ENCODE assay signal across 11 cellular contexts in the genomic region with DNA sequence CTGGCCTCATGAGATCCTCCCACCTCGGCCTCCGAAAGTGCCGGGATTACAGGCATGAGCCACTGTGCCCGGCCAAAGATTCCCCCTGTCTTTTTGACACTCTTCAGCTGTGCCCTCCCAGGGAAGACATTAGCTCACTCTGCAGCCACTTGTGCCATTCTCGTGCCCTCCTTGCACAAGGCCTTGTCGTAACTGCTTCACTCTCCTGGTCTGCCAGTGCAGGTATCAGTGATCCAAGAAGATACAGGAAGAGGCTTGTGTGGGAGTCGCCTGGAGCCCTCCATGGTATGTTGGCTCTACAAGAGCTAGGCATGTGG. TPM values are rescaled to one million over a fixed set of nuclear protein-coding genes. Genes with fewer than 3 reads are reported as not detected.
DNase-seq lines count a peak whose midpoint lies in the region; ATAC-seq, FAIRE-seq and TF ChIP-seq lines count a peak whose summit lies in the region.
"Had no signal": no experiment of that assay in that cellular context is flagged by ENCODE, and none has a peak within 500 bp of the region (broad histone marks: within the 10 kb centered on the region; RNA-seq: fewer than 3 reads in every experiment).

No MANE protein-coding gene starts in this region.

- no peak overlapping the region for H2BK15ac ChIP-seq in H1 (ENCODE audit: low read length)

- intact Hi-C loops in natural killer cell (cut with micrococcal nuclease): no loop called here

- H2BK12ac ChIP-seq in H1 (ENCODE audit: low read depth, low read length): no peak overlapping the region

- H3K27ac ChIP-seq in H1 (ENCODE audit: low read depth, low read length): 0 out of 2 replicates have a peak overlapping the region, but pooled peaks have one; percentile 5
- H3K27ac ChIP-seq in neutrophil: peak overlapping the region; percentile 73

- POLR2A ChIA-PET in H1 (lab: Charles Lee; ENCODE audit: partially characterized antibody): interaction anchor here (0.7 to 2.7 kb wide), 8 partner anchors 9 to 69 kb away, joined by 3 to 11 read pairs (median 4); no protein-coding TSS in a partner anchor

- H3K23me2 ChIP-seq in H1 (ENCODE audit: low read depth, low read length): peaks cover 2% of the 10 kb centered on the region; the same call in 1 of the 2 replicates

- H4K8ac ChIP-seq in H1 (ENCODE audit: extremely low read depth, insufficient read depth, low read length): peak overlapping the region; percentile 42; the same call in 1 of the 2 replicates

- TF ChIP-seq POLR2A in H1 (IDR thresholded peaks at IDR 0.05; ENCODE audit: control extremely low read depth in 1 of 2, low read depth in 2 of 2, low read length in 2 of 2): no peak

- peak overlapping the region; percentile 48 for H3K4me3 Mint-ChIP-seq in natural killer cell treated with Interleukin-12 subunit alpha and Interleukin-12 subunit beta and Interleukin-15 and Interleukin-18, amount 100 ng/mL, for 72 hours
- no peak overlapping the region for H3K4me3 Mint-ChIP-seq in natural killer cell

- no peak for ATAC-seq in natural killer cell treated with Interleukin-12 subunit alpha and Interleukin-12 subunit beta and Interleukin-15 and Interleukin-18, amount 100 ng/mL, for 72 hours
- ATAC-seq in natural killer cell (no peak), HG03108 (IDR thresholded peaks at IDR 0.05; ENCODE audit: unreplicated experiment) (no peak), omental fat pad (ENCODE audit: low FRiP score) (no peak)

- H3K4me2 ChIP-seq in H1 (ENCODE audit: insufficient read depth in 1 of 2, low read depth in 2 of 2, low read length in 2 of 2): peak overlapping the region in 1 of 2 experiments; percentile 29; a peak in 1 of 4 replicates

- TF ChIP-seq EP300 in H1 (IDR thresholded peaks at IDR 0.05; ENCODE audit: borderline replicate concordance in 1 of 2, low read depth in 2 of 2, low read length in 2 of 2): no peak

- H3K36me3 Mint-ChIP-seq in natural killer cell treated with Interleukin-12 subunit alpha and Interleukin-12 subunit beta and Interleukin-15 and Interleukin-18, amount 100 ng/mL, for 72 hours: no peaks in the 10 kb centered on the region
- no peaks in the 10 kb centered on the region for H3K36me3 Mint-ChIP-seq in natural killer cell

- no peaks in the 10 kb centered on the region for H4K20me1 ChIP-seq in H1 (replicated peaks in 1 of 2; ENCODE audit: control insufficient read depth in 1 of 2, insufficient read depth in 2 of 2, low read length in 2 of 2)

- WGBS in H1 (ENCODE audit: extremely low coverage in 1 of 2, insufficient coverage in 1 of 2, insufficient read length in 1 of 2, insufficient replicate concordance in 2 of 2, low coverage in 1 of 2, low lambda C conversion rate in 2 of 2, missing lambda C conversion rate in 1 of 2), 2 experiments: 82% methylated on average over 7 of the region's 7 CpGs; no CpG with 5 or more reads in 1 of the 2 experiments

- H3K56ac ChIP-seq in H1 (replicated peaks; ENCODE audit: insufficient read length, low read depth, low read length): no peak overlapping the region

- H3K4ac ChIP-seq in H1 (replicated peaks; ENCODE audit: insufficient read length, low read depth, low read length): no peak overlapping the region

- H2BK120ac ChIP-seq in H1 (replicated peaks; ENCODE audit: low read depth, low read length): no peak overlapping the region

- H3K23ac ChIP-seq in H1 (ENCODE audit: insufficient read length): no peak overlapping the region

- no peak overlapping the region for H4K5ac ChIP-seq in H1 (ENCODE audit: insufficient read length, low read depth, low read length)

- H3K4me3 ChIP-seq in H1 (ENCODE audit: extremely low read depth in 1 of 4, insufficient read depth in 2 of 4, low read depth in 3 of 4, low read length in 4 of 4) (no peak overlapping the region), neutrophil (ENCODE audit: low read depth in 1 of 2, low read length in 1 of 2) (no peak overlapping the region)
- H3K4me3 ChIP-seq: SJSA1 had no signal

- H3K27me3 ChIP-seq in H1 (replicated peaks in 1 of 4; ENCODE audit: control insufficient read depth in 3 of 4, extremely low read depth in 1 of 4, insufficient read depth in 3 of 4, low read length in 3 of 4): no peaks in the 10 kb centered on the region
- no peaks in the 10 kb centered on the region for H3K27me3 ChIP-seq in neutrophil
- H3K27me3 ChIP-seq: SJSA1 had no signal

- H3K36me3 ChIP-seq in H1 (ENCODE audit: control insufficient read depth in 2 of 4, insufficient read depth in 4 of 4, low read length in 3 of 4): no peaks in the 10 kb centered on the region
- H3K36me3 ChIP-seq in neutrophil: no peaks in the 10 kb centered on the region
- H3K36me3 ChIP-seq: SJSA1 had no signal

- peaks cover 12% of the 10 kb centered on the region in 2 donors for H3K4me1 Mint-ChIP-seq in natural killer cell treated with Interleukin-12 subunit alpha and Interleukin-12 subunit beta and Interleukin-15 and Interleukin-18, amount 100 ng/mL, for 72 hours (ENCODE audit: low read depth in 2 of 2)
- peaks cover 11% of the 10 kb centered on the region in 2 donors for H3K4me1 Mint-ChIP-seq in natural killer cell

- no peak overlapping the region for H3K14ac ChIP-seq in H1 (ENCODE audit: insufficient read length)

- peak overlapping the region; percentile 25 for H4K91ac ChIP-seq in H1 (replicated peaks; ENCODE audit: insufficient read length, low read length)

- no peak overlapping the region for H2BK20ac ChIP-seq in H1 (ENCODE audit: low read length)

- H3K27me3 Mint-ChIP-seq in natural killer cell treated with Interleukin-12 subunit alpha and Interleukin-12 subunit beta and Interleukin-15 and Interleukin-18, amount 100 ng/mL, for 72 hours: no peaks in the 10 kb centered on the region
- no peaks in the 10 kb centered on the region for H3K27me3 Mint-ChIP-seq in natural killer cell (ENCODE audit: low read depth in 2 of 2)
- H3K27me3 Mint-ChIP-seq: CD8-positive, alpha-beta memory T cell had no signal

- H3K4me1 ChIP-seq in H1 (replicated peaks in 1 of 4; ENCODE audit: control insufficient read depth in 3 of 4, insufficient read depth in 4 of 4, low read length in 3 of 4): peaks cover 0 to 10% (median 5%) of the 10 kb centered on the region in 4 experiments; a peak in 6 of 7 replicates
- H3K4me1 ChIP-seq in neutrophil (ENCODE audit: control insufficient read depth in 1 of 2, insufficient read depth in 1 of 2, low read depth in 1 of 2, low read length in 1 of 2): peaks cover 10 to 11% of the 10 kb centered on the region in 2 experiments

- no peak overlapping the region for H2BK5ac ChIP-seq in H1 (ENCODE audit: low read depth, low read length)

- H3K79me1 ChIP-seq in H1 (ENCODE audit: low read depth, low read length): peaks cover 3% of the 10 kb centered on the region; the same call in 1 of the 2 replicates

- peak overlapping the region; percentile 50 to 91 for H3K27ac Mint-ChIP-seq in natural killer cell treated with Interleukin-12 subunit alpha and Interleukin-12 subunit beta and Interleukin-15 and Interleukin-18, amount 100 ng/mL, for 72 hours
- peak overlapping the region in 1 of 2 donors; percentile 88 for H3K27ac Mint-ChIP-seq in natural killer cell

- H3K9ac ChIP-seq in H1 (replicated peaks in 1 of 4; ENCODE audit: extremely low read depth in 1 of 4, low read depth in 3 of 4, low read length in 3 of 4): no peak overlapping the region

- no peak for DNase-seq in natural killer cell treated with Interleukin-12 subunit alpha and Interleukin-12 subunit beta and Interleukin-15 and Interleukin-18, amount 100 ng/mL, for 72 hours (ENCODE audit: low spot score)
- DNase-seq in natural killer cell: no peak
- DNase-seq in H1 (ENCODE audit: low read depth in 1 of 2, low spot score in 2 of 2): no peak
- DNase-seq in hippocampal formation (lab: John Stamatoyannopoulos, UW): no peak
- no peak for DNase-seq in UCSD-AML1 (lab: John Stamatoyannopoulos, UW; ENCODE audit: unreplicated experiment)
- DNase-seq in omental fat pad (ENCODE audit: low spot score): no peak
- DNase-seq: CD8-positive, alpha-beta memory T cell; NCI-H2029 had no signal

- H3K9me3 ChIP-seq in H1 (ENCODE audit: insufficient read depth in 2 of 2, low read depth in 1 of 2, low read length in 1 of 2) (no peaks in the 10 kb centered on the region), neutrophil (no peaks in the 10 kb centered on the region)
- H3K9me3 ChIP-seq: SJSA1 had no signal

- no peaks in the 10 kb centered on the region for H3K9me3 Mint-ChIP-seq in natural killer cell treated with Interleukin-12 subunit alpha and Interleukin-12 subunit beta and Interleukin-15 and Interleukin-18, amount 100 ng/mL, for 72 hours
- no peaks in the 10 kb centered on the region for H3K9me3 Mint-ChIP-seq in natural killer cell
- H3K9me3 Mint-ChIP-seq: CD8-positive, alpha-beta memory T cell had no signal

- H2AK5ac ChIP-seq in H1 (ENCODE audit: low read depth, low read length): peak overlapping the region; percentile 75; the same call in 1 of the 2 replicates

- no peak for FAIRE-seq in H1 (lab: Jason Lieb, UNC)

- CTCF ChIA-PET in H1 (lab: Charles Lee; ENCODE audit: partially characterized antibody): interaction anchor here (0.5 to 4.9 kb wide), 38 partner anchors 9 to 1320 kb away, joined by 3 to 38 read pairs (median 4); a partner anchor contains a TSS

- no peak overlapping the region for H3K18ac ChIP-seq in H1 (ENCODE audit: extremely low read depth, low read length)

- TF ChIP-seq CTCF in natural killer cell (IDR thresholded peaks at IDR 0.05) (no peak), H1 (IDR thresholded peaks at IDR 0.05; ENCODE audit: control extremely low read depth in 1 of 3, insufficient read depth in 1 of 3, low read depth in 1 of 3, low read length in 3 of 3) (no peak), neutrophil (IDR thresholded peaks at IDR 0.05) (no peak), omental fat pad (IDR thresholded peaks at IDR 0.05) (no peak)

- no peaks in the 10 kb centered on the region for H3K79me2 ChIP-seq in H1 (ENCODE audit: control insufficient read depth in 1 of 2, insufficient read depth in 2 of 2, low read length in 2 of 2)

- H2AFZ ChIP-seq in H1 (ENCODE audit: low read length): no peak overlapping the region

- TF ChIP-seq RAD21 in H1 (IDR thresholded peaks at IDR 0.05 in 1 of 2, conservative IDR thresholded peaks at IDR 0.05 in 1 of 2; ENCODE audit: low read depth in 2 of 2, low read length in 2 of 2): no peak

RNA-seq across cellular contexts. Expression of a gene that starts 22.0 kb away (rescaled TPM):
- total RNA-seq in natural killer cell treated with Interleukin-12 subunit alpha and Interleukin-12 subunit beta and Interleukin-15 and Interleukin-18, amount 100 ng/mL, for 72 hours: 100 to 1,000 TPM in 1 of 2 donors, 10 to 100 TPM in 1; 87.7 to 103 TPM
- total RNA-seq in natural killer cell: 100 to 1,000 TPM; 244 to 310 (median 261) TPM
- total RNA-seq in H1 (2021; fragmentation: NEBNext Ultra II Directional; extraction: Animal tissue kit (Norgen Biotek cat#: 25700)): 65.5 and 72.5 TPM in 2 replicates
- polyA plus RNA-seq in H1 (2011; rRNA removed): 14.7 and 18.0 TPM in 2 replicates
- polyA plus RNA-seq in H1 (2011; cell fraction: cytosol; rRNA removed): 26.3 TPM
- 39.8 TPM for polyA plus RNA-seq in H1 (2011; cell fraction: nucleus; rRNA removed)
- polyA plus RNA-seq in H1 (2012, experiment 1 of 2): 38.0 to 52.6 TPM (median 50.8 TPM) in 4 replicates
- 6.7 TPM for polyA plus RNA-seq in H1 (2012, experiment 2 of 2)
- 32.3 TPM for polyA plus RNA-seq in H1 (2013, experiment 1 of 2)
- 29.9 TPM for polyA plus RNA-seq in H1 (2013, experiment 2 of 2)
- 53.7 and 61.6 TPM in 2 replicates for polyA minus RNA-seq in H1 (2011; rRNA and poly(A)+ RNA removed)
- 44.9 TPM for polyA minus RNA-seq in H1 (2011; cell fraction: cytosol; rRNA and poly(A)+ RNA removed)
- polyA minus RNA-seq in H1 (2011; cell fraction: nucleus; rRNA and poly(A)+ RNA removed): 101 TPM
- 100 to 1,000 TPM in 1 of 4 donors, 10 to 100 TPM in 3; 79.9 to 101 (median 93.8) TPM for total RNA-seq in omental fat pad
